ENCODE assay signal across 15 cellular contexts in the genomic region with DNA sequence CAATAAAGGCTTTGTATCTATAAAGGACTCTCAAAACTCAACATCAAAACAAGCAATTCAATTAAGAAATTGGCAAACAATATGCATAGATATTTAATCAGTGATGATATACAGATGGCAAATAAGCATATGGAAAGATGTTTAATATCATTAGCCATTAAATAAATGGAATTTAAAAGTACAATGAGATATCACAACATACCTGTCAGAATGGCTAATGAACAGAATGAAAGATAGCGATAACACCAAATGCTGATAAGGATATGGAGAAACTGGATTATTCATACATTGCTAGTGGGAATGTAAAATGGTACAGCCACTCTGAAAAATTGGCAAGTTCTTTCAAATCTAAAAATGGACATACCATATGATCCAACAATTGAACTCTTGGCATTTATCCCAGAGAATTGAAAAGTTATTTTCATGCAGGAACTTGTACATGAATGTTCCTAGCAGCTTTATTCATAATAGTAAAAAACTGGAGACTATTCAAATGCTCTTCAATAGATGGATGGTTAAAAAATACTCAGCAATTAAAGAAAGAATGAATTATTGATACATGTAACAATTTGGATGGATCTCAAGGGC. TPM values are rescaled to one million over a fixed set of nuclear protein-coding genes. Genes with fewer than 3 reads are reported as not detected.
DNase-seq lines count a peak whose midpoint lies in the region; TF ChIP-seq lines count a peak whose summit lies in the region.
"Had no signal": no experiment of that assay in that cellular context is flagged by ENCODE, and none has a peak within 500 bp of the region (broad histone marks: within the 10 kb centered on the region; RNA-seq: fewer than 3 reads in every experiment).

No MANE protein-coding gene starts in this region.

- peak overlapping the region in 1 of 5 experiments; percentile 15 for H3K4me3 Mint-ChIP-seq in brain
- H3K4me3 Mint-ChIP-seq: CD8-positive, alpha-beta memory T cell had no signal

- peaks cover 0 to 3% (median 0%) of the 10 kb centered on the region in 5 experiments for H3K9me3 Mint-ChIP-seq in brain

- DNase-seq in DMS79 treated with DMSO at 0.1 percent for 48 hours (lab: John Stamatoyannopoulos, UW), result peak; percentile 33
- DNase-seq in NCI-H1694 treated with DMSO at 0.1 percent for 48 hours (lab: John Stamatoyannopoulos, UW), result peak; percentile 70
- peak; percentile 38 for DNase-seq in foreskin melanocyte
- no peak for DNase-seq in lower leg skin (ENCODE audit: low spot score in 2 of 2)
- no peak for DNase-seq in NCI-H774 (lab: John Stamatoyannopoulos, UW)
- no peak for DNase-seq in NCI-H1436 (lab: John Stamatoyannopoulos, UW)
- DNase-seq: CD8-positive, alpha-beta memory T cell; Karpas-422; NCI-H1417; NCI-H510A treated with DMSO at 0.1 percent for 48 hours; OCI-M1; RPMI8226 had no signal

- H3K4me1 Mint-ChIP-seq in brain, result peaks cover 6% of the 10 kb centered on the region
- H3K4me1 Mint-ChIP-seq: CD8-positive, alpha-beta memory T cell had no signal

- intact Hi-C loops in lower leg skin (cut with DNase I; ENCODE audit: low total_unique reads), result no loop called here

- H3K4me3 ChIP-seq in lower leg skin (ENCODE audit: low read depth, poor library complexity, severe bottlenecking), result no peak overlapping the region
- H3K4me3 ChIP-seq: BLaER1, HAP-1 had no signal

- no peaks in the 10 kb centered on the region for H3K36me3 Mint-ChIP-seq in brain
- H3K36me3 Mint-ChIP-seq: CD8-positive, alpha-beta memory T cell had no signal

- H3K27ac Mint-ChIP-seq in brain, result peak overlapping the region in 3 of 5 experiments; percentile 13 to 84 (median 79)
- H3K27ac Mint-ChIP-seq: CD8-positive, alpha-beta memory T cell had no signal

- WGBS in lower leg skin, 2 donors, result 46 to 73% methylated on average over 1 of the region's 1 CpG

- TF ChIP-seq CTCF in brain (conservative IDR thresholded peaks at IDR 0.05) (no peak), lower leg skin (IDR thresholded peaks at IDR 0.05) (no peak)

- TF ChIP-seq POLR2A in lower leg skin (IDR thresholded peaks at IDR 0.05), result no peak

- H3K27me3 Mint-ChIP-seq in brain, result no peaks in the 10 kb centered on the region
- H3K27me3 Mint-ChIP-seq: CD8-positive, alpha-beta memory T cell had no signal

RNA-seq across cellular contexts. Expression of gene ALG13, which starts 46.1 kb away (rescaled TPM):
- 16.8 TPM for polyA plus RNA-seq in brain (ENCODE audit: insufficient read depth, low read depth, low replicate concordance)
- 10 to 100 TPM; 36.7 to 42.9 (median 39.6) TPM for total RNA-seq in lower leg skin

Comparison
In these comparisons a context has a peak if more than half of its experiments do, and no peak if none do; other contexts are left out.
1. DNase-seq: peak in DMS79 treated with DMSO at 0.1 percent for 48 hours (single experiment), NCI-H1694 treated with DMSO at 0.1 percent for 48 hours (single experiment) and foreskin melanocyte (single experiment); none in lower leg skin (0 of 2), NCI-H774 (single experiment) and NCI-H1436 (single experiment).